Comparison of ENCODE assay signal across 8 cellular contexts in genomic region chr22:32528984-32529982, GRCh38. TPM values are rescaled to one million over a fixed set of nuclear protein-coding genes. Genes with fewer than 3 reads are reported as not detected.
DNase-seq lines count a peak whose midpoint lies in the region; ATAC-seq and TF ChIP-seq lines count a peak whose summit lies in the region.

No MANE protein-coding gene starts in this region.

- peak; percentile 66 for DNase-seq in HFF-Myc (ENCODE audit: extremely low read depth, low read depth)
- DNase-seq in SK-MEL-5 (ENCODE audit: low read depth, low spot score) = peak; percentile 91
- peak; percentile 78 for DNase-seq in activated naive CD4-positive, alpha-beta T cell treated with anti-CD3 and anti-CD28 coated beads, Interleukin-2, amount 10 ng/mL, durations not matched to agents 7 days and 5 days
- DNase-seq in glomerular endothelial cell (ENCODE audit: extremely low read depth, low read depth, low spot score) = peak; percentile 29
- peak; percentile 97 for DNase-seq in osteoblast (ENCODE audit: insufficient read length, low spot score, missing footprints)
- peak; percentile 95 to 97 for DNase-seq in suprapubic skin (ENCODE audit: low spot score in 2 of 2)

- ATAC-seq in HG02870 (IDR thresholded peaks at IDR 0.05; ENCODE audit: unreplicated experiment) = no peak

- TF ChIP-seq POLR2A in suprapubic skin (IDR thresholded peaks at IDR 0.05) = no peak

- H3K9me3 Mint-ChIP-seq in activated naive CD4-positive, alpha-beta T cell treated with anti-CD3 and anti-CD28 coated beads, Interleukin-2, amount 10 ng/mL, durations not matched to agents 7 days and 5 days = no peaks in the 10 kb centered on the region

- H3K27ac ChIP-seq in C4-2B (no peak overlapping the region), osteoblast (ENCODE audit: low read depth, low read length) (no peak overlapping the region), suprapubic skin (peak overlapping the region; percentile 77)

- H3K27me3 ChIP-seq in osteoblast (ENCODE audit: insufficient read depth, low read length) (no peaks in the 10 kb centered on the region), suprapubic skin (no peaks in the 10 kb centered on the region)

- 46% methylated on average over 24 of the region's 29 CpGs for WGBS in suprapubic skin

- H2AFZ ChIP-seq in osteoblast (ENCODE audit: low read length) = peak overlapping the region; percentile 85

- H3K4me1 ChIP-seq in osteoblast (ENCODE audit: insufficient read depth, low read length) = peaks cover 35% of the 10 kb centered on the region
- H3K4me1 ChIP-seq in suprapubic skin = peaks cover 49% of the 10 kb centered on the region

- H3K4me2 ChIP-seq in osteoblast (ENCODE audit: insufficient read depth, low read length) = peak overlapping the region; percentile 68

- no peak for TF ChIP-seq EP300 in suprapubic skin (IDR thresholded peaks at IDR 0.05)

- no peaks in the 10 kb centered on the region for H3K79me2 ChIP-seq in osteoblast (ENCODE audit: insufficient read depth, low read length)

- H3K9me3 ChIP-seq in osteoblast (ENCODE audit: low read depth, low read length) = no peaks in the 10 kb centered on the region
- no peaks in the 10 kb centered on the region for H3K9me3 ChIP-seq in suprapubic skin

- peak; percentile 90 for TF ChIP-seq CTCF in C4-2B (conservative IDR thresholded peaks at IDR 0.05)
- peak; percentile 89 for TF ChIP-seq CTCF in HFF-Myc (IDR thresholded peaks at IDR 0.05; ENCODE audit: low read depth, low read length, missing control alignments)
- TF ChIP-seq CTCF in osteoblast (IDR thresholded peaks at IDR 0.05; ENCODE audit: extremely low read depth, low read depth, low read length) = peak; percentile 86
- TF ChIP-seq CTCF in suprapubic skin (IDR thresholded peaks at IDR 0.05) = peak; percentile 81 to 85

- peaks cover 11% of the 10 kb centered on the region for H3K27me3 Mint-ChIP-seq in activated naive CD4-positive, alpha-beta T cell treated with anti-CD3 and anti-CD28 coated beads, Interleukin-2, amount 10 ng/mL, durations not matched to agents 7 days and 5 days

- H3K4me3 ChIP-seq in HFF-Myc (replicated peaks; ENCODE audit: low read depth, low read length) (no peak overlapping the region), osteoblast (ENCODE audit: insufficient read depth, low read length) (peak overlapping the region; percentile 55), suprapubic skin (no peak overlapping the region)

- no peaks in the 10 kb centered on the region for H3K36me3 Mint-ChIP-seq in activated naive CD4-positive, alpha-beta T cell treated with anti-CD3 and anti-CD28 coated beads, Interleukin-2, amount 10 ng/mL, durations not matched to agents 7 days and 5 days

- H3K36me3 ChIP-seq in osteoblast (ENCODE audit: insufficient read depth, low read length) (no peaks in the 10 kb centered on the region), suprapubic skin (no peaks in the 10 kb centered on the region)

- CTCF ChIA-PET in activated naive CD4-positive, alpha-beta T cell treated with anti-CD3 and anti-CD28 coated beads, Interleukin-2, amount 10 ng/mL, durations not matched to agents 7 days and 5 days (lab: Charles Lee) = interaction anchor here (0.7 to 6.5 kb wide), 9 partner anchors 9 to 477 kb away, joined by 3 to 60 read pairs (median 9); no protein-coding TSS in a partner anchor

- H3K27ac Mint-ChIP-seq in activated naive CD4-positive, alpha-beta T cell treated with anti-CD3 and anti-CD28 coated beads, Interleukin-2, amount 10 ng/mL, durations not matched to agents 7 days and 5 days = no peak overlapping the region

- H3K4me1 Mint-ChIP-seq in activated naive CD4-positive, alpha-beta T cell treated with anti-CD3 and anti-CD28 coated beads, Interleukin-2, amount 10 ng/mL, durations not matched to agents 7 days and 5 days = no peaks in the 10 kb centered on the region

- H3K4me3 Mint-ChIP-seq in activated naive CD4-positive, alpha-beta T cell treated with anti-CD3 and anti-CD28 coated beads, Interleukin-2, amount 10 ng/mL, durations not matched to agents 7 days and 5 days = no peak overlapping the region

- H4K20me1 ChIP-seq in osteoblast (ENCODE audit: insufficient read depth, low read length) = no peaks in the 10 kb centered on the region

- in situ Hi-C loops in SK-MEL-5 (cut with HindIII; ENCODE audit: low pct_unique_long_range_greater_than_20kb, low sequenced_read_pairs) = no loop called here

RNA-seq across cellular contexts. Expression of gene FBXO7, which starts 54.7 kb away (rescaled TPM):
- total RNA-seq in SK-MEL-5 (2014; rRNA removed; shearing (Covaris generic)) = 387 and 400 TPM in 2 replicates
- polyA plus RNA-seq in SK-MEL-5 (2015; cell fraction: cytosol; rRNA removed) = 260 and 275 TPM in 2 replicates
- 148 and 174 TPM in 2 replicates for polyA plus RNA-seq in SK-MEL-5 (2015; cell fraction: nucleus; rRNA removed)
- 82.9 and 101 TPM in 2 replicates for total RNA-seq in glomerular endothelial cell
- 72.2 and 80.0 TPM in 2 replicates for total RNA-seq in osteoblast
- total RNA-seq in suprapubic skin = 10 to 100 TPM; 59.8 to 87.9 (median 81.8) TPM

Comparison
In these comparisons a context has a peak if more than half of its experiments do, and no peak if none do; other contexts are left out.
1. DNase-seq: peak in every context shown above with its lines; median percentile 97 in osteoblast; 96 in suprapubic skin; 91 in SK-MEL-5; 78 in activated naive CD4-positive, alpha-beta T cell treated with anti-CD3 and anti-CD28 coated beads, Interleukin-2, amount 10 ng/mL, durations not matched to agents 7 days and 5 days; 66 in HFF-Myc; 29 in glomerular endothelial cell.